ENCODE assay signal across 21 cellular contexts in genomic region chrX:110346681-110347080, GRCh38. TPM values are rescaled to one million over a fixed set of nuclear protein-coding genes. Genes with fewer than 3 reads are reported as not detected.
A peak's percentile ranks its signal among the peaks of the same experiment; 100 is the strongest.
DNase-seq lines count a peak whose midpoint lies in the region; ATAC-seq and TF ChIP-seq lines count a peak whose summit lies in the region.
"Had no signal": no experiment of that assay in that cellular context is flagged by ENCODE, and none has a peak within 500 bp of the region (broad histone marks: within the 10 kb centered on the region; RNA-seq: fewer than 3 reads in every experiment).

No MANE protein-coding gene starts in this region.

- peak in 1 of 4 donors; percentile 48 for ATAC-seq in psoas muscle
- ATAC-seq in HG03095 (IDR thresholded peaks at IDR 0.05; ENCODE audit: unreplicated experiment) = no peak
- ATAC-seq: activated T-cell treated with anti-CD3 and anti-CD28 coated beads, Interleukin-2, amount 50 U/mL, for 72 hours; HCT116; stimulated activated memory B cell treated with anti-CD40 and anti-IgM and Interleukin-4, amounts not matched to agents 10 μg/mL and 1 μg/mL and 100 μg/mL, for 72 hours had no signal

- H3K27me3 ChIP-seq in left ventricle myocardium inferior (ENCODE audit: low read depth) (no peaks in the 10 kb centered on the region), psoas muscle (ENCODE audit: insufficient read depth in 3 of 3, low read length in 2 of 3) (no peaks in the 10 kb centered on the region)

- peak; percentile 4 for DNase-seq in HuH-7 (ENCODE audit: low spot score)
- DNase-seq in chondrocyte (ENCODE audit: low spot score) = peak; percentile 81
- DNase-seq in left ventricle myocardium inferior = peak; percentile 14
- peak in 1 of 2 donors; percentile 14 for DNase-seq in psoas muscle
- no peak for DNase-seq in activated T-helper 2 cell treated with anti-CD3 and anti-CD28 coated beads, Interferon-gamma antibody, Interleukin-2, Interleukin-4, amounts not matched to agents 10 μg/mL and 5 μg/mL and 100 μg/mL, durations not matched to agents 14 hours and 24 hours and 36 hours (ENCODE audit: low spot score)
- no peak for DNase-seq in effector CD8-positive, alpha-beta T cell (lab: John Stamatoyannopoulos, UW)
- DNase-seq in SKM-1 treated with dmso at 0.1 percent for 144 hours (lab: John Stamatoyannopoulos, UW; ENCODE audit: unreplicated experiment) = no peak
- DNase-seq: activated CD4-positive, alpha-beta memory T cell treated with anti-CD3 and anti-CD28 coated beads, Interleukin-2, amount 10 ng/mL, durations not matched to agents 7 days and 5 days; activated naive CD8-positive, alpha-beta T cell treated with anti-CD3 and anti-CD28 coated beads, Interleukin-2, amount 10 ng/mL, durations not matched to agents 7 days and 5 days; activated T-cell treated with anti-CD3 and anti-CD28 coated beads, Interleukin-2, amount 50 U/mL, for 72 hours; DMS79 treated with DMSO at 0.1 percent for 48 hours; foreskin melanocyte; NCI-H1417 treated with DMSO at 0.1 percent for 48 hours; NCI-H2171 treated with DMSO at 0.1 percent for 48 hours had no signal

- no peak overlapping the region for H3K27ac ChIP-seq in left ventricle myocardium inferior (replicated peaks)
- H3K27ac ChIP-seq in psoas muscle = no peak overlapping the region
- H3K27ac ChIP-seq: breast epithelium, RWPE1 had no signal

- no peaks in the 10 kb centered on the region for H3K36me3 ChIP-seq in left ventricle myocardium inferior
- no peaks in the 10 kb centered on the region for H3K36me3 ChIP-seq in psoas muscle (ENCODE audit: insufficient read depth in 1 of 2, low read depth in 1 of 2)
- H3K36me3 ChIP-seq: breast epithelium had no signal

- H3K4me1 Mint-ChIP-seq in chondrocyte (ENCODE audit: low read depth) = peaks cover under 1% of the 10 kb centered on the region
- H3K4me1 Mint-ChIP-seq in activated T-helper 2 cell treated with anti-CD3 and anti-CD28 coated beads, Interferon-gamma antibody, Interleukin-2, Interleukin-4, amounts not matched to agents 10 μg/mL and 5 μg/mL and 100 μg/mL, durations not matched to agents 14 hours and 24 hours and 36 hours (ENCODE audit: low read depth) = no peaks in the 10 kb centered on the region
- H3K4me1 Mint-ChIP-seq: activated CD4-positive, alpha-beta memory T cell treated with anti-CD3 and anti-CD28 coated beads, Interleukin-2, amount 10 ng/mL, durations not matched to agents 7 days and 5 days; activated naive CD8-positive, alpha-beta T cell treated with anti-CD3 and anti-CD28 coated beads, Interleukin-2, amount 10 ng/mL, durations not matched to agents 7 days and 5 days; CD14-positive monocyte; stimulated activated memory B cell treated with anti-CD40 and anti-IgM and Interleukin-4, amounts not matched to agents 10 μg/mL and 1 μg/mL and 100 μg/mL, for 72 hours had no signal

- no peak overlapping the region for H3K27ac Mint-ChIP-seq in chondrocyte (ENCODE audit: unreplicated experiment)
- H3K27ac Mint-ChIP-seq in activated T-helper 2 cell treated with anti-CD3 and anti-CD28 coated beads, Interferon-gamma antibody, Interleukin-2, Interleukin-4, amounts not matched to agents 10 μg/mL and 5 μg/mL and 100 μg/mL, durations not matched to agents 14 hours and 24 hours and 36 hours = no peak overlapping the region
- H3K27ac Mint-ChIP-seq: activated CD4-positive, alpha-beta memory T cell treated with anti-CD3 and anti-CD28 coated beads, Interleukin-2, amount 10 ng/mL, durations not matched to agents 7 days and 5 days; activated naive CD8-positive, alpha-beta T cell treated with anti-CD3 and anti-CD28 coated beads, Interleukin-2, amount 10 ng/mL, durations not matched to agents 7 days and 5 days; activated T-cell treated with anti-CD3 and anti-CD28 coated beads, Interleukin-2, amount 50 U/mL, for 72 hours; CD14-positive monocyte; progenitor cell of endocrine pancreas; stimulated activated memory B cell treated with anti-CD40 and anti-IgM and Interleukin-4, amounts not matched to agents 10 μg/mL and 1 μg/mL and 100 μg/mL, for 72 hours had no signal

- peaks cover 2% of the 10 kb centered on the region for H3K9me3 Mint-ChIP-seq in chondrocyte (ENCODE audit: low read depth)
- no peaks in the 10 kb centered on the region for H3K9me3 Mint-ChIP-seq in activated T-helper 2 cell treated with anti-CD3 and anti-CD28 coated beads, Interferon-gamma antibody, Interleukin-2, Interleukin-4, amounts not matched to agents 10 μg/mL and 5 μg/mL and 100 μg/mL, durations not matched to agents 14 hours and 24 hours and 36 hours
- H3K9me3 Mint-ChIP-seq: activated CD4-positive, alpha-beta memory T cell treated with anti-CD3 and anti-CD28 coated beads, Interleukin-2, amount 10 ng/mL, durations not matched to agents 7 days and 5 days; activated naive CD8-positive, alpha-beta T cell treated with anti-CD3 and anti-CD28 coated beads, Interleukin-2, amount 10 ng/mL, durations not matched to agents 7 days and 5 days; activated T-cell treated with anti-CD3 and anti-CD28 coated beads, Interleukin-2, amount 50 U/mL, for 72 hours; stimulated activated memory B cell treated with anti-CD40 and anti-IgM and Interleukin-4, amounts not matched to agents 10 μg/mL and 1 μg/mL and 100 μg/mL, for 72 hours had no signal

- no peaks in the 10 kb centered on the region for H3K36me3 Mint-ChIP-seq in chondrocyte (ENCODE audit: low read depth)
- no peaks in the 10 kb centered on the region for H3K36me3 Mint-ChIP-seq in activated T-helper 2 cell treated with anti-CD3 and anti-CD28 coated beads, Interferon-gamma antibody, Interleukin-2, Interleukin-4, amounts not matched to agents 10 μg/mL and 5 μg/mL and 100 μg/mL, durations not matched to agents 14 hours and 24 hours and 36 hours (ENCODE audit: low read depth)
- H3K36me3 Mint-ChIP-seq: activated naive CD8-positive, alpha-beta T cell treated with anti-CD3 and anti-CD28 coated beads, Interleukin-2, amount 10 ng/mL, durations not matched to agents 7 days and 5 days; CD14-positive monocyte; stimulated activated memory B cell treated with anti-CD40 and anti-IgM and Interleukin-4, amounts not matched to agents 10 μg/mL and 1 μg/mL and 100 μg/mL, for 72 hours had no signal

- 34 to 62% (median 38%) methylated on average over 17 of the region's 17 CpGs for WGBS in psoas muscle, 3 donors

- intact Hi-C loops in left ventricle myocardium inferior (cut with micrococcal nuclease) = no loop called here
- intact Hi-C loops in psoas muscle (cut with DNase I) = no loop called here
- intact Hi-C loops in activated T-helper 2 cell treated with anti-CD3 and anti-CD28 coated beads, Interferon-gamma antibody, Interleukin-2, Interleukin-4, amounts not matched to agents 10 μg/mL and 5 μg/mL and 100 μg/mL, durations not matched to agents 14 hours and 24 hours and 36 hours (cut with micrococcal nuclease) = no loop called here

- H3K4me1 ChIP-seq in left ventricle myocardium inferior (no peaks in the 10 kb centered on the region), psoas muscle (no peaks in the 10 kb centered on the region)
- H3K4me1 ChIP-seq: breast epithelium had no signal

- H3K4me3 Mint-ChIP-seq in chondrocyte (ENCODE audit: unreplicated experiment) = no peak overlapping the region
- H3K4me3 Mint-ChIP-seq in activated T-helper 2 cell treated with anti-CD3 and anti-CD28 coated beads, Interferon-gamma antibody, Interleukin-2, Interleukin-4, amounts not matched to agents 10 μg/mL and 5 μg/mL and 100 μg/mL, durations not matched to agents 14 hours and 24 hours and 36 hours (ENCODE audit: low read depth) = no peak overlapping the region
- H3K4me3 Mint-ChIP-seq: activated CD4-positive, alpha-beta memory T cell treated with anti-CD3 and anti-CD28 coated beads, Interleukin-2, amount 10 ng/mL, durations not matched to agents 7 days and 5 days; activated naive CD8-positive, alpha-beta T cell treated with anti-CD3 and anti-CD28 coated beads, Interleukin-2, amount 10 ng/mL, durations not matched to agents 7 days and 5 days; activated T-cell treated with anti-CD3 and anti-CD28 coated beads, Interleukin-2, amount 50 U/mL, for 72 hours; CD14-positive monocyte; stimulated activated memory B cell treated with anti-CD40 and anti-IgM and Interleukin-4, amounts not matched to agents 10 μg/mL and 1 μg/mL and 100 μg/mL, for 72 hours had no signal

- TF ChIP-seq CTCF in chondrocyte (IDR thresholded peaks at IDR 0.05) (peak; percentile 67), left ventricle myocardium inferior (IDR thresholded peaks at IDR 0.05; ENCODE audit: borderline replicate concordance) (no peak), psoas muscle (IDR thresholded peaks at IDR 0.05) (peak; percentile 6)

- H3K9me3 ChIP-seq in left ventricle myocardium inferior (replicated peaks) (no peaks in the 10 kb centered on the region), psoas muscle (no peaks in the 10 kb centered on the region)
- H3K9me3 ChIP-seq: breast epithelium had no signal

- H3K27me3 Mint-ChIP-seq in chondrocyte (ENCODE audit: low read depth) = peaks cover 4% of the 10 kb centered on the region
- H3K27me3 Mint-ChIP-seq in activated T-helper 2 cell treated with anti-CD3 and anti-CD28 coated beads, Interferon-gamma antibody, Interleukin-2, Interleukin-4, amounts not matched to agents 10 μg/mL and 5 μg/mL and 100 μg/mL, durations not matched to agents 14 hours and 24 hours and 36 hours (ENCODE audit: low read depth) = peaks cover 3% of the 10 kb centered on the region
- H3K27me3 Mint-ChIP-seq: activated CD4-positive, alpha-beta memory T cell treated with anti-CD3 and anti-CD28 coated beads, Interleukin-2, amount 10 ng/mL, durations not matched to agents 7 days and 5 days; activated naive CD8-positive, alpha-beta T cell treated with anti-CD3 and anti-CD28 coated beads, Interleukin-2, amount 10 ng/mL, durations not matched to agents 7 days and 5 days; progenitor cell of endocrine pancreas; stimulated activated memory B cell treated with anti-CD40 and anti-IgM and Interleukin-4, amounts not matched to agents 10 μg/mL and 1 μg/mL and 100 μg/mL, for 72 hours had no signal

- H3K4me3 ChIP-seq in left ventricle myocardium inferior (no peak overlapping the region), psoas muscle (no peak overlapping the region)
- H3K4me3 ChIP-seq: breast epithelium had no signal

RNA-seq across cellular contexts. Expression of gene RTL9, which starts 12.0 kb away (rescaled TPM):
- total RNA-seq in chondrocyte (0.20 to 0.33 TPM in 2 of 3 replicates, not detected in the other), left ventricle myocardium inferior (0.66 TPM), psoas muscle (under 1 TPM; 0.07 to 0.64 (median 0.16) TPM)
- polyA plus RNA-seq in psoas muscle = under 1 TPM in 2 of 3 donors, not detected in 1; 0.03 to 0.06 TPM
- total RNA-seq in activated T-helper 2 cell treated with anti-CD3 and anti-CD28 coated beads, Interferon-gamma antibody, Interleukin-2, Interleukin-4, amounts not matched to agents 10 μg/mL and 5 μg/mL and 100 μg/mL, durations not matched to agents 14 hours and 24 hours and 36 hours = not detected in 2 replicates
- total RNA-seq: activated CD4-positive, alpha-beta memory T cell treated with anti-CD3 and anti-CD28 coated beads, Interleukin-2, amount 10 ng/mL, durations not matched to agents 7 days and 5 days; activated naive CD8-positive, alpha-beta T cell treated with anti-CD3 and anti-CD28 coated beads, Interleukin-2, amount 10 ng/mL, durations not matched to agents 7 days and 5 days had no signal
- polyA plus RNA-seq: CD14-positive monocyte had no signal

RNA-seq across cellular contexts. Expression of gene AMMECR1, which starts 28.8 kb away (rescaled TPM):
- total RNA-seq in chondrocyte = 16.5 to 17.9 TPM (median 17.8 TPM) in 3 replicates
- 0.91 TPM for total RNA-seq in left ventricle myocardium inferior
- total RNA-seq in psoas muscle = 1 to 10 TPM in 3 of 4 donors, under 1 TPM in 1; 0.82 to 2.4 (median 1.4) TPM
- 1 to 10 TPM in 1 of 3 donors, under 1 TPM in 2; 0.69 to 1.4 (median 0.76) TPM for polyA plus RNA-seq in psoas muscle
- total RNA-seq in activated T-helper 2 cell treated with anti-CD3 and anti-CD28 coated beads, Interferon-gamma antibody, Interleukin-2, Interleukin-4, amounts not matched to agents 10 μg/mL and 5 μg/mL and 100 μg/mL, durations not matched to agents 14 hours and 24 hours and 36 hours = 10.6 and 12.3 TPM in 2 replicates

Comparison
In these comparisons a context has a peak if more than half of its experiments do, and no peak if none do; other contexts are left out.
1. DNase-seq: peak in HuH-7 (single experiment), chondrocyte (single experiment) and left ventricle myocardium inferior (single experiment); none in activated T-helper 2 cell treated with anti-CD3 and anti-CD28 coated beads, Interferon-gamma antibody, Interleukin-2, Interleukin-4, amounts not matched to agents 10 μg/mL and 5 μg/mL and 100 μg/mL, durations not matched to agents 14 hours and 24 hours and 36 hours (single experiment), effector CD8-positive, alpha-beta T cell (single experiment) and SKM-1 treated with dmso at 0.1 percent for 144 hours (single experiment).